Comparison of ENCODE assay signal across 8 cellular contexts in genomic region chr3:28940530-28940929, GRCh38.
DNase-seq lines count a peak whose midpoint lies in the region; ATAC-seq, FAIRE-seq and TF ChIP-seq lines count a peak whose summit lies in the region.

No MANE protein-coding gene starts in this region.

- no peaks in the 10 kb centered on the region for H3K9me3 ChIP-seq in SJSA1 (replicated peaks)
- no peaks in the 10 kb centered on the region for H3K9me3 ChIP-seq in upper lobe of right lung

- H3K4me1 ChIP-seq in SJSA1 (replicated peaks) = peaks cover 14% of the 10 kb centered on the region
- peaks cover 14% of the 10 kb centered on the region for H3K4me1 ChIP-seq in upper lobe of right lung

- H3K4me3 ChIP-seq in SJSA1 (no peak overlapping the region), upper lobe of right lung (no peak overlapping the region), H7 (ENCODE audit: insufficient read depth, low read depth, low read length) (no peak overlapping the region)

- H3K36me3 ChIP-seq in SJSA1 (no peaks in the 10 kb centered on the region), upper lobe of right lung (no peaks in the 10 kb centered on the region), H7 (replicated peaks; ENCODE audit: control insufficient read depth, insufficient read depth, low read length) (no peaks in the 10 kb centered on the region)

- DNase-seq in SJSA1 (ENCODE audit: low read depth in 1 of 2, low spot score in 2 of 2) (peak; percentile 45 to 69), left cardiac atrium (no peak), upper lobe of right lung (no peak), urothelium cell line (ENCODE audit: low spot score) (no peak), H7 (no peak)
- no peak for DNase-seq in activated naive CD4-positive, alpha-beta T cell treated with Interleukin-2 at 50 U/mL for 16 hours

- H3K27ac ChIP-seq in SJSA1 = no peak overlapping the region
- peak overlapping the region; percentile 55 for H3K27ac ChIP-seq in upper lobe of right lung

- no peaks in the 10 kb centered on the region for H3K27me3 ChIP-seq in SJSA1 (replicated peaks)
- H3K27me3 ChIP-seq in upper lobe of right lung = no peaks in the 10 kb centered on the region
- H3K27me3 ChIP-seq in H7 (ENCODE audit: control insufficient read depth, insufficient read depth, low read length) = no peaks in the 10 kb centered on the region

- ATAC-seq in GM19023 (IDR thresholded peaks at IDR 0.05; ENCODE audit: unreplicated experiment) = peak; percentile 66
- peak; percentile 77 for ATAC-seq in HG02943 (IDR thresholded peaks at IDR 0.05; ENCODE audit: low read depth, unreplicated experiment)
- ATAC-seq in left cardiac atrium = peak; percentile 12 to 41
- peak; percentile 20 for ATAC-seq in upper lobe of right lung

- no peak for FAIRE-seq in urothelium cell line (lab: Jason Lieb, UNC)

- intact Hi-C loops in left cardiac atrium (cut with DNase I) = no loop called here
- intact Hi-C loops in upper lobe of right lung (cut with DNase I) = no loop called here

- no peak for TF ChIP-seq CTCF in upper lobe of right lung (IDR thresholded peaks at IDR 0.05)

Comparison
In these comparisons a context has a peak if more than half of its experiments do, and no peak if none do; other contexts are left out.
1. ATAC-seq: peak in every context shown above with its lines; median percentile 77 in HG02943; 66 in GM19023; 26 in left cardiac atrium; 20 in upper lobe of right lung.
2. DNase-seq: peak in SJSA1 (2 of 2); none in left cardiac atrium (single experiment), upper lobe of right lung (single experiment), urothelium cell line (single experiment), H7 (single experiment) and activated naive CD4-positive, alpha-beta T cell treated with Interleukin-2 at 50 U/mL for 16 hours (single experiment).